1 cellular context compared by ENCODE assay signal in the genomic region with DNA sequence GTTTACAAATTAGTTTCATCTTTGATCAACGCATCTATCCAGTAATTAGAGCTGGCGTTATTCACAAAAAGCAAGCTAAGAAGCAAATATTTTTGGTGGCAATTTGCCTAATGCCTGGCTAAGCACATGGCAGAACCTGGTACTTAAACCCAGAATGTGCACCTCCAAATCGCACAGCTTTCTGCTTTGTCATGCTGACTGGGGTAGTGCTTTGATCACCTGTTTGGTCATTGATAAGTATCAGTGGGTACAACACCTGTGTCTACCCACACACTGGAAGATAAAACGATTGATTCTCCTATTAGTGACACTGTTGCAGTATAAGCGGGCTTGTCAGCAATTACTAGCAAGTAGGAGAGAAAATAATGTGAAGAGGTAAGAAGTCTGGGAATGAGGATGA.
TF ChIP-seq lines count a peak whose summit lies in the region.

No MANE protein-coding gene starts in this region.

TF ChIP-seq in K562, 482 proteins besides CTCF, POLR2A, EP300 and RAD21 (continued from another document):
- no peak for TF ChIP-seq AFF4 (CRISPR knock-in tag; IDR thresholded peaks at IDR 0.05)
- TF ChIP-seq, protein P1, sequence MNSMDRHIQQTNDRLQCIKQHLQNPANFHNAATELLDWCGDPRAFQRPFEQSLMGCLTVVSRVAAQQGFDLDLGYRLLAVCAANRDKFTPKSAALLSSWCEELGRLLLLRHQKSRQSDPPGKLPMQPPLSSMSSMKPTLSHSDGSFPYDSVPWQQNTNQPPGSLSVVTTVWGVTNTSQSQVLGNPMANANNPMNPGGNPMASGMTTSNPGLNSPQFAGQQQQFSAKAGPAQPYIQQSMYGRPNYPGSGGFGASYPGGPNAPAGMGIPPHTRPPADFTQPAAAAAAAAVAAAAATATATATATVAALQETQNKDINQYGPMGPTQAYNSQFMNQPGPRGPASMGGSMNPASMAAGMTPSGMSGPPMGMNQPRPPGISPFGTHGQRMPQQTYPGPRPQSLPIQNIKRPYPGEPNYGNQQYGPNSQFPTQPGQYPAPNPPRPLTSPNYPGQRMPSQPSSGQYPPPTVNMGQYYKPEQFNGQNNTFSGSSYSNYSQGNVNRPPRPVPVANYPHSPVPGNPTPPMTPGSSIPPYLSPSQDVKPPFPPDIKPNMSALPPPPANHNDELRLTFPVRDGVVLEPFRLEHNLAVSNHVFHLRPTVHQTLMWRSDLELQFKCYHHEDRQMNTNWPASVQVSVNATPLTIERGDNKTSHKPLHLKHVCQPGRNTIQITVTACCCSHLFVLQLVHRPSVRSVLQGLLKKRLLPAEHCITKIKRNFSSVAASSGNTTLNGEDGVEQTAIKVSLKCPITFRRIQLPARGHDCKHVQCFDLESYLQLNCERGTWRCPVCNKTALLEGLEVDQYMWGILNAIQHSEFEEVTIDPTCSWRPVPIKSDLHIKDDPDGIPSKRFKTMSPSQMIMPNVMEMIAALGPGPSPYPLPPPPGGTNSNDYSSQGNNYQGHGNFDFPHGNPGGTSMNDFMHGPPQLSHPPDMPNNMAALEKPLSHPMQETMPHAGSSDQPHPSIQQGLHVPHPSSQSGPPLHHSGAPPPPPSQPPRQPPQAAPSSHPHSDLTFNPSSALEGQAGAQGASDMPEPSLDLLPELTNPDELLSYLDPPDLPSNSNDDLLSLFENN (IDR thresholded peaks at IDR 0.05; ENCODE audit: low read depth in 2 of 2, low read length in 2 of 2): no peak
- TF ChIP-seq MAFG (tag; conservative IDR thresholded peaks at IDR 0.05): peak; percentile 65
- TF ChIP-seq, protein P2, sequence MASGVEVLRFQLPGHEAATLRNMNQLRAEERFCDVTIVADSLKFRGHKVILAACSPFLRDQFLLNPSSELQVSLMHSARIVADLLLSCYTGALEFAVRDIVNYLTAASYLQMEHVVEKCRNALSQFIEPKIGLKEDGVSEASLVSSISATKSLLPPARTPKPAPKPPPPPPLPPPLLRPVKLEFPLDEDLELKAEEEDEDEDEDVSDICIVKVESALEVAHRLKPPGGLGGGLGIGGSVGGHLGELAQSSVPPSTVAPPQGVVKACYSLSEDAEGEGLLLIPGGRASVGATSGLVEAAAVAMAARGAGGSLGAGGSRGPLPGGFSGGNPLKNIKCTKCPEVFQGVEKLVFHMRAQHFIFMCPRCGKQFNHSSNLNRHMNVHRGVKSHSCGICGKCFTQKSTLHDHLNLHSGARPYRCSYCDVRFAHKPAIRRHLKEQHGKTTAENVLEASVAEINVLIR (CRISPR knock-in tag; IDR thresholded peaks at IDR 0.05): no peak
- peak; percentile 62 for TF ChIP-seq CBFA2T3 (IDR thresholded peaks at IDR 0.05)
- no peak for TF ChIP-seq WHSC1 (IDR thresholded peaks at IDR 0.05; ENCODE audit: low read length)
- TF ChIP-seq RCOR1 (IDR thresholded peaks at IDR 0.05; ENCODE audit: borderline replicate concordance in 1 of 2, low read depth in 2 of 2, low read length in 2 of 2): no peak
- TF ChIP-seq POLR3A (IDR thresholded peaks at IDR 0.05; ENCODE audit: borderline replicate concordance, extremely low read depth, insufficient read depth, insufficient read length): no peak
- TF ChIP-seq ZFP1 (CRISPR knock-in tag; IDR thresholded peaks at IDR 0.05): no peak
- no peak for TF ChIP-seq MYBL2 (IDR thresholded peaks at IDR 0.05; ENCODE audit: low read depth)
- TF ChIP-seq MYBL2 (CRISPR knock-in tag; IDR thresholded peaks at IDR 0.05; ENCODE audit: borderline replicate concordance): no peak
- peak; percentile 63; the same call in 1 of the 2 replicates for TF ChIP-seq LEF1 (IDR thresholded peaks at IDR 0.05)
- 0 out of 2 replicates have a peak, but pooled peaks have one; percentile 34 for TF ChIP-seq MYC (IDR thresholded peaks at IDR 0.05; ENCODE audit: low read depth, low read length)
- TF ChIP-seq MYC (CRISPR knock-in tag; IDR thresholded peaks at IDR 0.05; ENCODE audit: borderline replicate concordance, low read depth): no peak
- TF ChIP-seq, protein P3, sequence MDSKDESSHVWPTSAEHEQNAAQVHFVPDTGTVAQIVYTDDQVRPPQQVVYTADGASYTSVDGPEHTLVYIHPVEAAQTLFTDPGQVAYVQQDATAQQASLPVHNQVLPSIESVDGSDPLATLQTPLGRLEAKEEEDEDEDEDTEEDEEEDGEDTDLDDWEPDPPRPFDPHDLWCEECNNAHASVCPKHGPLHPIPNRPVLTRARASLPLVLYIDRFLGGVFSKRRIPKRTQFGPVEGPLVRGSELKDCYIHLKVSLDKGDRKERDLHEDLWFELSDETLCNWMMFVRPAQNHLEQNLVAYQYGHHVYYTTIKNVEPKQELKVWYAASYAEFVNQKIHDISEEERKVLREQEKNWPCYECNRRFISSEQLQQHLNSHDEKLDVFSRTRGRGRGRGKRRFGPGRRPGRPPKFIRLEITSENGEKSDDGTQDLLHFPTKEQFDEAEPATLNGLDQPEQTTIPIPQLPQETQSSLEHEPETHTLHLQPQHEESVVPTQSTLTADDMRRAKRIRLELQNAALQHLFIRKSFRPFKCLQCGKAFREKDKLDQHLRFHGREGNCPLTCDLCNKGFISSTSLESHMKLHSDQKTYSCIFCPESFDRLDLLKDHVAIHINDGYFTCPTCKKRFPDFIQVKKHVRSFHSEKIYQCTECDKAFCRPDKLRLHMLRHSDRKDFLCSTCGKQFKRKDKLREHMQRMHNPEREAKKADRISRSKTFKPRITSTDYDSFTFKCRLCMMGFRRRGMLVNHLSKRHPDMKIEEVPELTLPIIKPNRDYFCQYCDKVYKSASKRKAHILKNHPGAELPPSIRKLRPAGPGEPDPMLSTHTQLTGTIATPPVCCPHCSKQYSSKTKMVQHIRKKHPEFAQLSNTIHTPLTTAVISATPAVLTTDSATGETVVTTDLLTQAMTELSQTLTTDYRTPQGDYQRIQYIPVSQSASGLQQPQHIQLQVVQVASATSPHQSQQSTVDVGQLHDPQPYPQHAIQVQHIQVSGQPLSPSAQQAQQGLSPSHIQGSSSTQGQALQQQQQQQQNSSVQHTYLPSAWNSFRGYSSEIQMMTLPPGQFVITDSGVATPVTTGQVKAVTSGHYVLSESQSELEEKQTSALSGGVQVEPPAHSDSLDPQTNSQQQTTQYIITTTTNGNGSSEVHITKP (IDR thresholded peaks at IDR 0.05; ENCODE audit: partially characterized antibody): no peak
- TF ChIP-seq NEUROD1 (IDR thresholded peaks at IDR 0.05; ENCODE audit: borderline replicate concordance, low read depth, low read length, partially characterized antibody): no peak
- TF ChIP-seq SREBF1 (IDR thresholded peaks at IDR 0.05; ENCODE audit: borderline replicate concordance, low read depth, low read length): no peak
